ENCODE assay signal across 1 cellular context in genomic region chr6:41437604-41438003, GRCh38.
TF ChIP-seq lines count a peak whose summit lies in the region.

No MANE protein-coding gene starts in this region.

TF ChIP-seq in K562, 482 proteins besides CTCF, POLR2A, EP300 and RAD21:
- TF ChIP-seq CEBPZ (IDR thresholded peaks at IDR 0.05; ENCODE audit: borderline replicate concordance, low read depth, low read length) (no peak), ZNF121 (CRISPR knock-in tag; conservative IDR thresholded peaks at IDR 0.05) (0 out of 2 replicates have a peak, but pooled peaks have one; percentile 31)
TF ChIP-seq in K562: peak in this region for 1.
